In genomic region chr1:2451744-2452582, GRCh38 we compare ENCODE assay signal across 1 cellular context.
A peak's percentile ranks its signal among the peaks of the same experiment; 100 is the strongest.
TF ChIP-seq lines count a peak whose summit lies in the region.

No MANE protein-coding gene starts in this region.

TF ChIP-seq in HepG2, 621 proteins besides CTCF, POLR2A, EP300 and RAD21 (continued from another document):
- TF ChIP-seq PATZ1 (CRISPR knock-in tag; IDR thresholded peaks at IDR 0.05) (peak; percentile 44; the same call in 1 of the 2 replicates), RBFOX2 (IDR thresholded peaks at IDR 0.05; ENCODE audit: low read depth, low read length) (0 out of 2 replicates have a peak, but pooled peaks have one; percentile 28), ZNF234 (CRISPR knock-in tag; conservative IDR thresholded peaks at IDR 0.05) (no peak), TERF1 (CRISPR knock-in tag; IDR thresholded peaks at IDR 0.05) (no peak), FOSL2 (CRISPR knock-in tag; IDR thresholded peaks at IDR 0.05) (peak; percentile 65), ARID2 (CRISPR knock-in tag; IDR thresholded peaks at IDR 0.05; ENCODE audit: borderline replicate concordance) (no peak), ZFX (CRISPR knock-in tag; IDR thresholded peaks at IDR 0.05; ENCODE audit: low read depth) (no peak)
